In the genomic region with DNA sequence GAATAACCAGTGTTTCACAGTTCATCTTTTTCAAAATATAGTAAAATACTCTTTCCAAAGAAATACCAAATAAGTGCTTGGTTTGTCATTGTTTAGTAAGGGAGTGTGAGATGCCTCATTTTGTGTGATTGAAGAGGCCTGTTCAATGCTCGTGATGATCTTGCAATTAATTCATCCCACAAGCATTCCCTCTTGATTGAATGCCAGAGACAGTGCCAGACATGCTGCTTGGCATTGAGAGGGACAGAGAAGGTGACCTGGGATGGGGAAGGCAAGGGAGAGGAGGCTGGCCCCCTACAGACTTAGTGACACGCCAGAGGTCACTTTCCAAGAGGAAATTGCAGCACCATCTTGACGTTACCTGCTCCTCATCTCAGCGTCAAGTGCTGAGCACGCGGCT, we compare ENCODE assay signal across 2 cellular contexts.
TF ChIP-seq lines count a peak whose summit lies in the region.

No MANE protein-coding gene starts in this region.

TF ChIP-seq in HCT116, 20 proteins besides CTCF, POLR2A, EP300 and RAD21 (continued from another document):
- TF ChIP-seq ATF3 (IDR thresholded peaks at IDR 0.05) (no peak), REST (IDR thresholded peaks at IDR 0.05; ENCODE audit: low read depth) (no peak), SP1 (IDR thresholded peaks at IDR 0.05; ENCODE audit: low read depth) (no peak), ZNF274 (IDR thresholded peaks at IDR 0.05; ENCODE audit: low read depth, low read length) (no peak), CEBPB (IDR thresholded peaks at IDR 0.05; ENCODE audit: low read depth) (no peak), FOSL1 (IDR thresholded peaks at IDR 0.05; ENCODE audit: low read depth) (no peak), EGR1 (IDR thresholded peaks at IDR 0.05; ENCODE audit: low read depth) (no peak), ELF1 (IDR thresholded peaks at IDR 0.05; ENCODE audit: borderline replicate concordance, low read depth) (no peak), EZH2 (IDR thresholded peaks at IDR 0.05) (no peak), ZFX (IDR thresholded peaks at IDR 0.05) (no peak)
- TF ChIP-seq, protein P1, sequence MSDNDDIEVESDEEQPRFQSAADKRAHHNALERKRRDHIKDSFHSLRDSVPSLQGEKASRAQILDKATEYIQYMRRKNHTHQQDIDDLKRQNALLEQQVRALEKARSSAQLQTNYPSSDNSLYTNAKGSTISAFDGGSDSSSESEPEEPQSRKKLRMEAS (IDR thresholded peaks at IDR 0.05) = no peak
- TF ChIP-seq, protein P2, sequence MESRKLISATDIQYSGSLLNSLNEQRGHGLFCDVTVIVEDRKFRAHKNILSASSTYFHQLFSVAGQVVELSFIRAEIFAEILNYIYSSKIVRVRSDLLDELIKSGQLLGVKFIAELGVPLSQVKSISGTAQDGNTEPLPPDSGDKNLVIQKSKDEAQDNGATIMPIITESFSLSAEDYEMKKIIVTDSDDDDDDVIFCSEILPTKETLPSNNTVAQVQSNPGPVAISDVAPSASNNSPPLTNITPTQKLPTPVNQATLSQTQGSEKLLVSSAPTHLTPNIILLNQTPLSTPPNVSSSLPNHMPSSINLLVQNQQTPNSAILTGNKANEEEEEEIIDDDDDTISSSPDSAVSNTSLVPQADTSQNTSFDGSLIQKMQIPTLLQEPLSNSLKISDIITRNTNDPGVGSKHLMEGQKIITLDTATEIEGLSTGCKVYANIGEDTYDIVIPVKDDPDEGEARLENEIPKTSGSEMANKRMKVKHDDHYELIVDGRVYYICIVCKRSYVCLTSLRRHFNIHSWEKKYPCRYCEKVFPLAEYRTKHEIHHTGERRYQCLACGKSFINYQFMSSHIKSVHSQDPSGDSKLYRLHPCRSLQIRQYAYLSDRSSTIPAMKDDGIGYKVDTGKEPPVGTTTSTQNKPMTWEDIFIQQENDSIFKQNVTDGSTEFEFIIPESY (IDR thresholded peaks at IDR 0.05; ENCODE audit: extremely low read depth, insufficient replicate concordance, low read length) = no peak

TF ChIP-seq in GM23338, 12 proteins besides CTCF, POLR2A, EP300 and RAD21 (continued from another document):
- no peak for TF ChIP-seq REST (IDR thresholded peaks at IDR 0.05; ENCODE audit: unreplicated experiment)
- TF ChIP-seq STAT1 (IDR thresholded peaks at IDR 0.05; ENCODE audit: unreplicated experiment) = no peak
- TF ChIP-seq, protein P3, sequence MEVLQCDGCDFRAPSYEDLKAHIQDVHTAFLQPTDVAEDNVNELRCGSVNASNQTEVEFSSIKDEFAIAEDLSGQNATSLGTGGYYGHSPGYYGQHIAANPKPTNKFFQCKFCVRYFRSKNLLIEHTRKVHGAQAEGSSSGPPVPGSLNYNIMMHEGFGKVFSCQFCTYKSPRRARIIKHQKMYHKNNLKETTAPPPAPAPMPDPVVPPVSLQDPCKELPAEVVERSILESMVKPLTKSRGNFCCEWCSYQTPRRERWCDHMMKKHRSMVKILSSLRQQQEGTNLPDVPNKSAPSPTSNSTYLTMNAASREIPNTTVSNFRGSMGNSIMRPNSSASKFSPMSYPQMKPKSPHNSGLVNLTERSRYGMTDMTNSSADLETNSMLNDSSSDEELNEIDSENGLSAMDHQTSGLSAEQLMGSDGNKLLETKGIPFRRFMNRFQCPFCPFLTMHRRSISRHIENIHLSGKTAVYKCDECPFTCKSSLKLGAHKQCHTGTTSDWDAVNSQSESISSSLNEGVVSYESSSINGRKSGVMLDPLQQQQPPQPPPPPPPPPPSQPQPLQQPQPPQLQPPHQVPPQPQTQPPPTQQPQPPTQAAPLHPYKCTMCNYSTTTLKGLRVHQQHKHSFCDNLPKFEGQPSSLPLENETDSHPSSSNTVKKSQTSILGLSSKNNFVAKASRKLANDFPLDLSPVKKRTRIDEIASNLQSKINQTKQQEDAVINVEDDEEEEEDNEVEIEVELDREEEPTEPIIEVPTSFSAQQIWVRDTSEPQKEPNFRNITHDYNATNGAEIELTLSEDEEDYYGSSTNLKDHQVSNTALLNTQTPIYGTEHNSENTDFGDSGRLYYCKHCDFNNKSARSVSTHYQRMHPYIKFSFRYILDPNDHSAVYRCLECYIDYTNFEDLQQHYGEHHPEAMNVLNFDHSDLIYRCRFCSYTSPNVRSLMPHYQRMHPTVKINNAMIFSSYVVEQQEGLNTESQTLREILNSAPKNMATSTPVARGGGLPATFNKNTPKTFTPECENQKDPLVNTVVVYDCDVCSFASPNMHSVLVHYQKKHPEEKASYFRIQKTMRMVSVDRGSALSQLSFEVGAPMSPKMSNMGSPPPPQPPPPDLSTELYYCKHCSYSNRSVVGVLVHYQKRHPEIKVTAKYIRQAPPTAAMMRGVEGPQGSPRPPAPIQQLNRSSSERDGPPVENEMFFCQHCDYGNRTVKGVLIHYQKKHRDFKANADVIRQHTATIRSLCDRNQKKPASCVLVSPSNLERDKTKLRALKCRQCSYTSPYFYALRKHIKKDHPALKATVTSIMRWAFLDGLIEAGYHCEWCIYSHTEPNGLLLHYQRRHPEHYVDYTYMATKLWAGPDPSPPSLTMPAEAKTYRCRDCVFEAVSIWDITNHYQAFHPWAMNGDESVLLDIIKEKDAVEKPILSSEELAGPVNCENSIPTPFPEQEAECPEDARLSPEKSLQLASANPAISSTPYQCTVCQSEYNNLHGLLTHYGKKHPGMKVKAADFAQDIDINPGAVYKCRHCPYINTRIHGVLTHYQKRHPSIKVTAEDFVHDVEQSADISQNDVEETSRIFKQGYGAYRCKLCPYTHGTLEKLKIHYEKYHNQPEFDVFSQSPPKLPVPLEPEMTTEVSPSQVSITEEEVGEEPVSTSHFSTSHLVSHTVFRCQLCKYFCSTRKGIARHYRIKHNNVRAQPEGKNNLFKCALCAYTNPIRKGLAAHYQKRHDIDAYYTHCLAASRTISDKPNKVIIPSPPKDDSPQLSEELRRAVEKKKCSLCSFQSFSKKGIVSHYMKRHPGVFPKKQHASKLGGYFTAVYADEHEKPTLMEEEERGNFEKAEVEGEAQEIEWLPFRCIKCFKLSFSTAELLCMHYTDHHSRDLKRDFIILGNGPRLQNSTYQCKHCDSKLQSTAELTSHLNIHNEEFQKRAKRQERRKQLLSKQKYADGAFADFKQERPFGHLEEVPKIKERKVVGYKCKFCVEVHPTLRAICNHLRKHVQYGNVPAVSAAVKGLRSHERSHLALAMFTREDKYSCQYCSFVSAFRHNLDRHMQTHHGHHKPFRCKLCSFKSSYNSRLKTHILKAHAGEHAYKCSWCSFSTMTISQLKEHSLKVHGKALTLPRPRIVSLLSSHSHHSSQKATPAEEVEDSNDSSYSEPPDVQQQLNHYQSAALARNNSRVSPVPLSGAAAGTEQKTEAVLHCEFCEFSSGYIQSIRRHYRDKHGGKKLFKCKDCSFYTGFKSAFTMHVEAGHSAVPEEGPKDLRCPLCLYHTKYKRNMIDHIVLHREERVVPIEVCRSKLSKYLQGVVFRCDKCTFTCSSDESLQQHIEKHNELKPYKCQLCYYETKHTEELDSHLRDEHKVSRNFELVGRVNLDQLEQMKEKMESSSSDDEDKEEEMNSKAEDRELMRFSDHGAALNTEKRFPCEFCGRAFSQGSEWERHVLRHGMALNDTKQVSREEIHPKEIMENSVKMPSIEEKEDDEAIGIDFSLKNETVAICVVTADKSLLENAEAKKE (CRISPR knock-in tag; IDR thresholded peaks at IDR 0.05) = no peak
- TF ChIP-seq NANOG (IDR thresholded peaks at IDR 0.05; ENCODE audit: borderline replicate concordance) = no peak
